ENCODE assay signal across 1 cellular context in the genomic region with DNA sequence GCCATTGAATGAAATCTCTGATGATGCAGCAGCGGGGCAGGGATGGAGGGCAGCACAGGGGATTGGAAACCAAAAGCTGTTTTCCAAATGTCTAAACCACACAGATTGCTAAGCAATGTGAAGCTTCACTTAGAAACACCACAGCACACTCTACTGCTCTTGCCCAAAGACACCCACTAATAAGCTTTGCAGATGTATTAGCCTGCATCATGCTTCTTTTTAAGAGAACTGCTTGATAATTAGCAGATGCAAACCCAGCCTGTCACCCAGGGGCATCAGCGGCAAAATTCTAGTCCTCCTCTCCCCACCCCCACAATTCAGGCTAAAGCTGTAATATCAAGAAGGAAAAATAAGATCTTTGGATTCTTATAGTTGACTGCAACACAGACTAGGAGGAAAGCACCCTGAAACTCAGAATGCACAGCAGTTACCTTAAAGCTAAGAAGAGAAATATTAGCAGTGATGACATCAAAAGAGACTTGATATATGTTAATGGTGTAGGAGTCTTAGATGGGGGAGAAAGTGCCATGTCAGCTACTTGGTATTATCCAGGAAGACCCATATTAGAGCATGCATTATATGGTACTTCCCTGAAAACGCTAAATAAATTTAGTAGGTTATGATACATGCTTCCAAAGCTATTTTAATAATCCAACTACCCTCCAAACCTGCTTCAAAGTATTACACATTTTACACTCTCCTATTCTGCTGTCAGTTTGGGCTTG.
TF ChIP-seq lines count a peak whose summit lies in the region.

No MANE protein-coding gene starts in this region.

TF ChIP-seq in A549, 52 proteins besides CTCF, POLR2A, EP300 and RAD21 (continued from another document):
- TF ChIP-seq, protein P1, sequence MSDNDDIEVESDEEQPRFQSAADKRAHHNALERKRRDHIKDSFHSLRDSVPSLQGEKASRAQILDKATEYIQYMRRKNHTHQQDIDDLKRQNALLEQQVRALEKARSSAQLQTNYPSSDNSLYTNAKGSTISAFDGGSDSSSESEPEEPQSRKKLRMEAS (IDR thresholded peaks at IDR 0.05) = no peak
- no peak for TF ChIP-seq CHD2 (IDR thresholded peaks at IDR 0.05; ENCODE audit: low read length, partially characterized antibody)
- TF ChIP-seq, protein P2, sequence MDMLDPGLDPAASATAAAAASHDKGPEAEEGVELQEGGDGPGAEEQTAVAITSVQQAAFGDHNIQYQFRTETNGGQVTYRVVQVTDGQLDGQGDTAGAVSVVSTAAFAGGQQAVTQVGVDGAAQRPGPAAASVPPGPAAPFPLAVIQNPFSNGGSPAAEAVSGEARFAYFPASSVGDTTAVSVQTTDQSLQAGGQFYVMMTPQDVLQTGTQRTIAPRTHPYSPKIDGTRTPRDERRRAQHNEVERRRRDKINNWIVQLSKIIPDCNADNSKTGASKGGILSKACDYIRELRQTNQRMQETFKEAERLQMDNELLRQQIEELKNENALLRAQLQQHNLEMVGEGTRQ (IDR thresholded peaks at IDR 0.05) = no peak
- TF ChIP-seq, protein P3, sequence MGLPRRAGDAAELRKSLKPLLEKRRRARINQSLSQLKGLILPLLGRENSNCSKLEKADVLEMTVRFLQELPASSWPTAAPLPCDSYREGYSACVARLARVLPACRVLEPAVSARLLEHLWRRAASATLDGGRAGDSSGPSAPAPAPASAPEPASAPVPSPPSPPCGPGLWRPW (IDR thresholded peaks at IDR 0.05) = no peak
- no peak for TF ChIP-seq POLR2AphosphoS2 (conservative IDR thresholded peaks at IDR 0.05; ENCODE audit: low read length)
